ENCODE assay signal across 29 cellular contexts in the genomic region with DNA sequence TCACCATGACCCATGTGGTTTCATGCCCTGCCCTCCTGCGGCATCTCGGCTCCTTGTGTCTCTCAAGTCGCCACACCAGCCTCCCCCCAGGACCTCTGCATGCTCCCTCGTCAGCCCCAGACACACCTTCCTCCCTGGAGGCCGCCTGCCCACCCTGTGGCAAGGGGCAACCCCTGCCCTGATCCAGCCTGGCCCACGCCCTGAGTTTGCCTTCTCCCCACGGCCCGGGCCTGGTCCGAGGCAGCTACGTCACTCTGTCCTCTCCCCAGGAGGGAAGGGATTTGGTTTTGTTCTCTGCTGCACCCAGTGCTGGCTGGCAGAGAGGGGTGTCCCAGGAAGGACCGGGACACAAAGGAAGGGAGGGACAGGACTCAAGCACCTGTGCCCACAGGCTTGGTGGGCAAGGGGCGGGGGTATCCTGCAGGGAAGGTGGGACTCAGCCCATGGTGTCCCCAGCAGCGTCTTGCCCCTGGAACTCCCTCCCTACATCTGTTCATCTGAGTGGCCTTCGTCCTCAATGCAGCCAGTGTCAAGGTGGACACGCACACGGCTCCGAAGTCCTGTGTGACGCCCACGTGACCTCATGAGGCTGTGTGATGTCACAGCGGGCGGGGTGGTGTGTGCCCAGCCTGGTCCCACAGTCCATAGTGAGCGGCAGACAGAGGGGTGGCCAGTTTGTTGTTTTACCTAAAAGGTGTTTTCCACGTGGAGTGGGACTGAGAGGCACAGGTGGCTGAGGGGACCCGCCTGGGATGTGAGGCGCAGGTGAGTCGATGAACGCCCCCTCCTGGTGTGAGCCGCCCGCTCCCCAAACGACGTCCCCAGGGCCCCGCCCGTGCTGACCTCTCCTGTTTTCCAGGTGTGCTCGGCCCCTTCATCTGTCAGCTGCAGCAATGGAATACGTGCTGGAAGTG. TPM values are rescaled to one million over a fixed set of nuclear protein-coding genes. Genes with fewer than 3 reads are reported as not detected.
DNase-seq lines count a peak whose midpoint lies in the region; ATAC-seq lines count a peak whose summit lies in the region.
"Had no signal": no experiment of that assay in that cellular context is flagged by ENCODE, and none has a peak within 500 bp of the region (broad histone marks: within the 10 kb centered on the region; RNA-seq: fewer than 3 reads in every experiment).

A gene (plus strand): TSS at position 645 of the 914 bp plus-strand sequence. CDS start 249 bp downstream, at position 894.

- no peak within 1 kb of the TSS for H2BK12ac ChIP-seq in neuronal stem cell (ENCODE audit: low read length)

- no peak within 1 kb of the TSS for H3K4me3 Mint-ChIP-seq in activated naive CD4-positive, alpha-beta T cell treated with anti-CD3 and anti-CD28 coated beads for 36 hours
- H3K4me3 Mint-ChIP-seq in activated naive CD4-positive, alpha-beta T cell treated with anti-CD3 and anti-CD28 coated beads, Interleukin-2, amount 10 ng/mL, durations not matched to agents 7 days and 5 days, result no peak within 1 kb of the TSS
- H3K4me3 Mint-ChIP-seq in activated T-helper 17 cell treated with anti-CD3 and anti-CD28 coated beads, Interleukin-2, amount 50 U/mL, for 72 hours, result peak within 1 kb of the TSS; percentile 15
- H3K4me3 Mint-ChIP-seq: activated naive CD8-positive, alpha-beta T cell; B cell; CD8-positive, alpha-beta T cell; naive thymus-derived CD4-positive, alpha-beta T cell had no signal

- H3K4me3 ChIP-seq in neuronal stem cell (ENCODE audit: low read length in 2 of 2), result no peak within 1 kb of the TSS
- H3K4me3 ChIP-seq: dorsolateral prefrontal cortex, HAP-1, lower lobe of right lung, SK-N-MC, thoracic aorta had no signal

- H3K27me3 ChIP-seq in neuronal stem cell (ENCODE audit: control insufficient read depth in 3 of 3, insufficient read depth in 3 of 3, low read depth in 1 of 3, low read length in 3 of 3), result no peaks in the 10 kb centered on the region
- H3K27me3 ChIP-seq: dorsolateral prefrontal cortex had no signal

- no peaks in the 10 kb centered on the region for H3K36me3 ChIP-seq in neuronal stem cell (replicated peaks in 1 of 2; ENCODE audit: control insufficient read depth in 2 of 2, insufficient read depth in 2 of 2, low read length in 2 of 2)
- H3K36me3 ChIP-seq: HAP-1, thoracic aorta had no signal

- H3K9ac ChIP-seq in neuronal stem cell (ENCODE audit: low read depth, low read length, poor library complexity), result peak within 1 kb of the TSS; percentile 60

- H4K91ac ChIP-seq in neuronal stem cell (ENCODE audit: low read depth, low read length, poor library complexity), result no peak within 1 kb of the TSS

- peaks cover 3% of the 10 kb centered on the region for H3K36me3 Mint-ChIP-seq in activated naive CD4-positive, alpha-beta T cell treated with anti-CD3 and anti-CD28 coated beads for 36 hours (ENCODE audit: low read depth)
- no peaks in the 10 kb centered on the region for H3K36me3 Mint-ChIP-seq in activated naive CD4-positive, alpha-beta T cell treated with anti-CD3 and anti-CD28 coated beads, Interleukin-2, amount 10 ng/mL, durations not matched to agents 7 days and 5 days
- peaks cover 14% of the 10 kb centered on the region for H3K36me3 Mint-ChIP-seq in activated T-helper 17 cell treated with anti-CD3 and anti-CD28 coated beads, Interleukin-2, amount 50 U/mL, for 72 hours (ENCODE audit: low read depth)

- no peak for DNase-seq in activated naive CD4-positive, alpha-beta T cell treated with anti-CD3 and anti-CD28 coated beads for 36 hours
- DNase-seq in activated naive CD4-positive, alpha-beta T cell treated with anti-CD3 and anti-CD28 coated beads, Interleukin-2, amount 10 ng/mL, durations not matched to agents 7 days and 5 days, result no peak
- no peak for DNase-seq in neuronal stem cell (ENCODE audit: low spot score)
- DNase-seq in NCI-H2081 (lab: John Stamatoyannopoulos, UW), result no peak
- DNase-seq in OCI-M2 (lab: John Stamatoyannopoulos, UW; ENCODE audit: unreplicated experiment), result no peak
- DNase-seq: ACHN; activated CD4-positive, alpha-beta T cell treated with anti-CD3 and anti-CD28 coated beads, Interleukin-2, amount 50 U/mL, for 1 hour; activated CD4-positive, CD25-positive, alpha-beta regulatory T cell; CD8-positive, alpha-beta T cell; lower lobe of right lung; midbrain; naive thymus-derived CD4-positive, alpha-beta T cell; NCI-H2171; NCI-H510A treated with DMSO at 0.1 percent for 48 hours; NK-92 treated with Interleukin-12 subunit alpha and Interleukin-12 subunit beta, amount 100 ng/mL, for 24 hours; PC-3; small intestine; stimulated activated CD4-positive, alpha-beta T cell treated with anti-CD3 and anti-CD28 coated beads, Interleukin-1b, Interleukin-23, amount 100 ng/mL, for 48 hours; stimulated activated naive CD8-positive, alpha-beta T cell treated with anti-CD3 and anti-CD28 coated beads, Interleukin-15, Interleukin-2, amounts not matched to agents 100 U/mL and 50 U/mL, for 24 hours had no signal

- peaks cover 0 to 6% of the 10 kb centered on the region in 2 donors for H3K4me1 ChIP-seq in neuronal stem cell (ENCODE audit: control insufficient read depth in 2 of 2, insufficient read depth in 1 of 2, low read depth in 1 of 2, low read length in 2 of 2)
- H3K4me1 ChIP-seq: HAP-1, lower lobe of right lung had no signal

- peaks cover 3% of the 10 kb centered on the region for H3K4me1 Mint-ChIP-seq in activated naive CD4-positive, alpha-beta T cell treated with anti-CD3 and anti-CD28 coated beads for 36 hours (ENCODE audit: low read depth)
- H3K4me1 Mint-ChIP-seq in activated naive CD4-positive, alpha-beta T cell treated with anti-CD3 and anti-CD28 coated beads, Interleukin-2, amount 10 ng/mL, durations not matched to agents 7 days and 5 days, result peaks cover 7% of the 10 kb centered on the region
- peaks cover 6% of the 10 kb centered on the region for H3K4me1 Mint-ChIP-seq in activated T-helper 17 cell treated with anti-CD3 and anti-CD28 coated beads, Interleukin-2, amount 50 U/mL, for 72 hours
- H3K4me1 Mint-ChIP-seq: B cell had no signal

- peak within 1 kb of the TSS; percentile 72 for H2BK120ac ChIP-seq in neuronal stem cell (ENCODE audit: low read depth, low read length)

- H3K18ac ChIP-seq in neuronal stem cell (ENCODE audit: low read length), result peak within 1 kb of the TSS; percentile 80

- no peak for ATAC-seq in activated T-helper 17 cell treated with anti-CD3 and anti-CD28 coated beads, Interleukin-2, amount 50 U/mL, for 72 hours (replicated peaks)
- no peak for ATAC-seq in GM18868 (IDR thresholded peaks at IDR 0.05; ENCODE audit: unreplicated experiment)
- ATAC-seq: CD8-positive, alpha-beta T cell; lower lobe of right lung; naive thymus-derived CD4-positive, alpha-beta T cell; PC-3; stimulated activated naive CD8-positive, alpha-beta T cell treated with anti-CD3 and anti-CD28 coated beads, Interleukin-15, Interleukin-2, amounts not matched to agents 100 U/mL and 50 U/mL, for 24 hours had no signal

- peak within 1 kb of the TSS; percentile 65 for H3K23ac ChIP-seq in neuronal stem cell (ENCODE audit: low read depth, low read length, poor library complexity)

- no peak within 1 kb of the TSS for H3K4me2 ChIP-seq in neuronal stem cell (ENCODE audit: insufficient read depth, low read length, poor library complexity, severe bottlenecking)

- intact Hi-C loops in activated naive CD4-positive, alpha-beta T cell treated with anti-CD3 and anti-CD28 coated beads for 36 hours (cut with micrococcal nuclease), result no loop called here

- H3K27ac ChIP-seq in neuronal stem cell (replicated peaks; ENCODE audit: low read length), result no peak within 1 kb of the TSS
- H3K27ac ChIP-seq: dorsolateral prefrontal cortex, lower lobe of right lung, SK-N-MC, thoracic aorta had no signal

- no peaks in the 10 kb centered on the region for H3K27me3 Mint-ChIP-seq in activated naive CD4-positive, alpha-beta T cell treated with anti-CD3 and anti-CD28 coated beads for 36 hours (ENCODE audit: low read depth)
- H3K27me3 Mint-ChIP-seq in activated naive CD4-positive, alpha-beta T cell treated with anti-CD3 and anti-CD28 coated beads, Interleukin-2, amount 10 ng/mL, durations not matched to agents 7 days and 5 days, result peaks cover 4% of the 10 kb centered on the region
- H3K27me3 Mint-ChIP-seq in activated T-helper 17 cell treated with anti-CD3 and anti-CD28 coated beads, Interleukin-2, amount 50 U/mL, for 72 hours, result no peaks in the 10 kb centered on the region
- H3K27me3 Mint-ChIP-seq: activated naive CD8-positive, alpha-beta T cell; B cell; naive thymus-derived CD4-positive, alpha-beta T cell had no signal

- no peaks in the 10 kb centered on the region for H3K9me3 ChIP-seq in neuronal stem cell (replicated peaks in 1 of 2; ENCODE audit: control insufficient read depth in 2 of 2, insufficient read depth in 1 of 2, low read depth in 1 of 2, low read length in 2 of 2)
- H3K9me3 ChIP-seq: HAP-1, lower lobe of right lung, thoracic aorta had no signal

- H3K79me1 ChIP-seq in neuronal stem cell (ENCODE audit: low read depth, low read length), result peaks cover 5% of the 10 kb centered on the region

- no peaks in the 10 kb centered on the region for H3K9me3 Mint-ChIP-seq in activated naive CD4-positive, alpha-beta T cell treated with anti-CD3 and anti-CD28 coated beads for 36 hours
- H3K9me3 Mint-ChIP-seq in activated naive CD4-positive, alpha-beta T cell treated with anti-CD3 and anti-CD28 coated beads, Interleukin-2, amount 10 ng/mL, durations not matched to agents 7 days and 5 days, result no peaks in the 10 kb centered on the region
- H3K9me3 Mint-ChIP-seq in activated T-helper 17 cell treated with anti-CD3 and anti-CD28 coated beads, Interleukin-2, amount 50 U/mL, for 72 hours, result no peaks in the 10 kb centered on the region
- H3K9me3 Mint-ChIP-seq: CD8-positive, alpha-beta T cell; naive thymus-derived CD4-positive, alpha-beta T cell had no signal

- no CpG with 5 or more reads among the region's 35 CpGs for WGBS in neuronal stem cell (ENCODE audit: extremely low coverage in 2 of 2, insufficient read length in 2 of 2, insufficient replicate concordance in 1 of 2), 2 donors

- H2BK15ac ChIP-seq in neuronal stem cell (ENCODE audit: low read length), result peak within 1 kb of the TSS; percentile 96

- H2BK5ac ChIP-seq in neuronal stem cell (ENCODE audit: low read length), result peak within 1 kb of the TSS; percentile 66

- peak within 1 kb of the TSS; percentile 84 for H3K4ac ChIP-seq in neuronal stem cell (ENCODE audit: low read length)

- H3K27ac Mint-ChIP-seq in activated naive CD4-positive, alpha-beta T cell treated with anti-CD3 and anti-CD28 coated beads for 36 hours, result peak within 1 kb of the TSS; percentile 22
- no peak within 1 kb of the TSS for H3K27ac Mint-ChIP-seq in activated naive CD4-positive, alpha-beta T cell treated with anti-CD3 and anti-CD28 coated beads, Interleukin-2, amount 10 ng/mL, durations not matched to agents 7 days and 5 days
- peak within 1 kb of the TSS; percentile 73 for H3K27ac Mint-ChIP-seq in activated T-helper 17 cell treated with anti-CD3 and anti-CD28 coated beads, Interleukin-2, amount 50 U/mL, for 72 hours
- H3K27ac Mint-ChIP-seq: activated naive CD8-positive, alpha-beta T cell; B cell; CD8-positive, alpha-beta T cell had no signal

- peak within 1 kb of the TSS; percentile 89 for H3K14ac ChIP-seq in neuronal stem cell (ENCODE audit: low read length)

- H4K8ac ChIP-seq in neuronal stem cell (ENCODE audit: low read depth, low read length), result peak within 1 kb of the TSS; percentile 86

- CTCF ChIA-PET in activated naive CD4-positive, alpha-beta T cell treated with anti-CD3 and anti-CD28 coated beads for 36 hours (lab: Charles Lee), result no interaction called here
- CTCF ChIA-PET in activated naive CD4-positive, alpha-beta T cell treated with anti-CD3 and anti-CD28 coated beads, Interleukin-2, amount 10 ng/mL, durations not matched to agents 7 days and 5 days (lab: Charles Lee), result interaction anchor here (1.0 kb wide), 1 partner anchor 253 kb away, joined by 3 read pairs; no protein-coding TSS in a partner anchor

- no peak within 1 kb of the TSS for H2AFZ ChIP-seq in neuronal stem cell (ENCODE audit: low read length)

- peak within 1 kb of the TSS; percentile 81 for H2AK5ac ChIP-seq in neuronal stem cell (ENCODE audit: low read depth, low read length)

RNA-seq across cellular contexts. Expression of the gene that starts here (rescaled TPM):
- under 1 TPM; 0.57 to 0.81 TPM for total RNA-seq in activated naive CD4-positive, alpha-beta T cell treated with anti-CD3 and anti-CD28 coated beads for 36 hours
- 1 to 10 TPM; 1.7 to 2.2 TPM for total RNA-seq in activated T-helper 17 cell treated with anti-CD3 and anti-CD28 coated beads, Interleukin-2, amount 50 U/mL, for 72 hours
- polyA plus RNA-seq in neuronal stem cell (2013, experiment 1 of 2), result 0.17 TPM
- polyA plus RNA-seq in neuronal stem cell (2013, experiment 2 of 2), result 0.26 TPM
- total RNA-seq: frontal cortex, LHCN-M2, PC-3, thoracic aorta had no signal
- polyA plus RNA-seq: naive thymus-derived CD4-positive, alpha-beta T cell had no signal
